ENCODE assay signal across 8 cellular contexts in genomic region chr20:53582574-53583351, GRCh38. TPM values are rescaled to one million over a fixed set of nuclear protein-coding genes. Genes with fewer than 3 reads are reported as not detected.
DNase-seq lines count a peak whose midpoint lies in the region; ATAC-seq, FAIRE-seq and TF ChIP-seq lines count a peak whose summit lies in the region.

No MANE protein-coding gene starts in this region.

- no peaks in the 10 kb centered on the region for H3K9me2 ChIP-seq in OCI-LY1 (ENCODE audit: low read depth, low read length)

- no peak overlapping the region for H2AFZ ChIP-seq in OCI-LY1 (ENCODE audit: low read length)
- no peak overlapping the region for H2AFZ ChIP-seq in astrocyte (ENCODE audit: low read depth, low read length)

- H3K4me1 Mint-ChIP-seq in astrocyte (ENCODE audit: low read depth, unreplicated experiment): peaks cover 57% of the 10 kb centered on the region

- H3K9me3 ChIP-seq in OCI-LY1 (ENCODE audit: low read length): no peaks in the 10 kb centered on the region
- no peaks in the 10 kb centered on the region for H3K9me3 ChIP-seq in astrocyte (ENCODE audit: insufficient read depth, low read depth, low read length)

- H3K36me3 ChIP-seq in OCI-LY1 (ENCODE audit: insufficient read depth, low read length) (peaks cover 52% of the 10 kb centered on the region), astrocyte (ENCODE audit: insufficient read depth, low read length) (peaks cover 28% of the 10 kb centered on the region)

- H3K9me3 Mint-ChIP-seq in astrocyte (ENCODE audit: unreplicated experiment): no peaks in the 10 kb centered on the region

- H3F3A ChIP-seq in OCI-LY1 (ENCODE audit: insufficient read depth, low read length): no peaks in the 10 kb centered on the region

- peak overlapping the region; percentile 81 for H3K27ac ChIP-seq in OCI-LY1 (ENCODE audit: low read depth, low read length, poor library complexity, severe bottlenecking)
- peak overlapping the region; percentile 83 for H3K27ac ChIP-seq in astrocyte (ENCODE audit: low read depth, low read length)

- H3K4me3 Mint-ChIP-seq in astrocyte (ENCODE audit: unreplicated experiment): peak overlapping the region; percentile 50

- no peak for FAIRE-seq in astrocyte (lab: Jason Lieb, UNC)

- no peaks in the 10 kb centered on the region for H3K27me3 Mint-ChIP-seq in astrocyte (ENCODE audit: low read depth, unreplicated experiment)

- H3K27ac Mint-ChIP-seq in astrocyte (ENCODE audit: unreplicated experiment): peak overlapping the region; percentile 77

- H3K9ac ChIP-seq in OCI-LY1 (ENCODE audit: low read length) (peak overlapping the region; percentile 53), astrocyte (ENCODE audit: low read length) (peak overlapping the region; percentile 62)

- H3K4me1 ChIP-seq in OCI-LY1 (ENCODE audit: insufficient read depth, low read length, severe bottlenecking): peaks cover 99% of the 10 kb centered on the region
- peaks cover 31% of the 10 kb centered on the region for H3K4me1 ChIP-seq in astrocyte (ENCODE audit: insufficient read depth, low read length)

- no peaks in the 10 kb centered on the region for H4K20me1 ChIP-seq in OCI-LY1 (ENCODE audit: insufficient read depth, low read length)
- peaks cover 34% of the 10 kb centered on the region for H4K20me1 ChIP-seq in astrocyte (ENCODE audit: insufficient read depth, low read length)

- peak; percentile 57 for ATAC-seq in stimulated activated naive CD8-positive, alpha-beta T cell treated with anti-CD3 and anti-CD28 coated beads, Interleukin-15, Interleukin-2, amounts not matched to agents 100 U/mL and 50 U/mL, for 24 hours
- ATAC-seq in HG03097 (IDR thresholded peaks at IDR 0.05; ENCODE audit: low FRiP score, unreplicated experiment) (no peak), HG02571 (IDR thresholded peaks at IDR 0.05; ENCODE audit: unreplicated experiment) (no peak), HG02588 (IDR thresholded peaks at IDR 0.05; ENCODE audit: unreplicated experiment) (no peak)

- H3K79me2 ChIP-seq in OCI-LY1 (ENCODE audit: insufficient read depth, low read length) (peaks cover 100% of the 10 kb centered on the region), astrocyte (ENCODE audit: insufficient read depth, low read length) (peaks cover 95% of the 10 kb centered on the region)

- H3K4me2 ChIP-seq in OCI-LY1 (ENCODE audit: low read length) (peak overlapping the region; percentile 77), astrocyte (ENCODE audit: low read length) (peak overlapping the region; percentile 20)

- peak; percentile 65 for DNase-seq in GM12865 (ENCODE audit: low read depth)
- peak; percentile 89 for DNase-seq in astrocyte (ENCODE audit: low read depth)
- DNase-seq in kidney tubule cell (ENCODE audit: low spot score): peak; percentile 83
- DNase-seq in stimulated activated naive CD8-positive, alpha-beta T cell treated with anti-CD3 and anti-CD28 coated beads, Interleukin-15, Interleukin-2, amounts not matched to agents 100 U/mL and 50 U/mL, for 24 hours: peak; percentile 45

- no peak for TF ChIP-seq CTCF in GM12865 (IDR thresholded peaks at IDR 0.05; ENCODE audit: insufficient read depth, low read depth, low read length, missing control alignments)
- no peak for TF ChIP-seq CTCF in OCI-LY1 (IDR thresholded peaks at IDR 0.05; ENCODE audit: low read length)
- no peak for TF ChIP-seq CTCF in astrocyte (IDR thresholded peaks at IDR 0.05; ENCODE audit: insufficient read depth, low read depth, low read length)

- no peaks in the 10 kb centered on the region for H3K27me3 ChIP-seq in OCI-LY1 (ENCODE audit: insufficient read depth, low read length)
- H3K27me3 ChIP-seq in astrocyte (ENCODE audit: insufficient read depth, low read length): no peaks in the 10 kb centered on the region

- peaks cover 11% of the 10 kb centered on the region for H3K36me3 Mint-ChIP-seq in astrocyte (ENCODE audit: low read depth, unreplicated experiment)

- H3K4me3 ChIP-seq in GM12865 (ENCODE audit: low read depth, low read length) (peak overlapping the region; percentile 57), OCI-LY1 (ENCODE audit: low read depth, low read length, poor library complexity, severe bottlenecking) (peak overlapping the region; percentile 45), astrocyte (ENCODE audit: insufficient read depth, low read depth, low read length) (no peak overlapping the region)

RNA-seq across cellular contexts. Expression of gene ZNF217, which starts 10.9 kb away (rescaled TPM):
- total RNA-seq in astrocyte: 54.6 and 57.9 TPM in 2 replicates
